In the genomic region with DNA sequence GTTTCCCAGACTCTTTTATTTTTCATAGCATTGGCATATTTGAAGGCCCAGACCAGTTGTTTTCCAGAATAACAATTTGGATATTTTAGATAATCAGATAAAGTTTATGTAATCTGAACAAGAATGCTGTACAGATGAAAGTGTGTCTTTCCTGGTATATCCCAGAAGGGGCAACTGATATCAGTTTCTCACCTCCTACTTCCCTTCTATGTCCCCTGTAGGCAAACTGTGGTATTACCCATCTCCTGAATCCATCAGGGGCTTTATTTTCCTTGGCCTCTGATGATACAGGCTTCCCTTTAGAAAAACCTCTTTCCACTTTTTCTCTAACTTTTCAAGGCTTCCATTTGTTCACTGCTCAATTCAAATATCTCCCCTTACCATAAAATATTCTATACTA, we compare ENCODE assay signal across 15 cellular contexts.
A peak's percentile ranks its signal among the peaks of the same experiment; 100 is the strongest.
DNase-seq lines count a peak whose midpoint lies in the region; ATAC-seq, FAIRE-seq and TF ChIP-seq lines count a peak whose summit lies in the region.
"Had no signal": no experiment of that assay in that cellular context is flagged by ENCODE, and none has a peak within 500 bp of the region (broad histone marks: within the 10 kb centered on the region; RNA-seq: fewer than 3 reads in every experiment).

No MANE protein-coding gene starts in this region.

- ATAC-seq in K562 (no peak), GM18867 (IDR thresholded peaks at IDR 0.05; ENCODE audit: unreplicated experiment) (no peak), GM18861 (IDR thresholded peaks at IDR 0.05; ENCODE audit: unreplicated experiment) (no peak)
- ATAC-seq: heart left ventricle; stimulated activated effector memory CD8-positive, alpha-beta T cell treated with anti-CD3 and anti-CD28 coated beads, Interleukin-12 subunit alpha, Interleukin-12 subunit beta, amount 100 ng/mL, for 72 hours had no signal

- DNase-seq in AG09309 (ENCODE audit: low read depth) (no peak), HEK293T (ENCODE audit: extremely low spot score) (peak; percentile 47), K562 (ENCODE audit: extremely low read depth in 1 of 4, low spot score in 3 of 4) (peak in 3 of 4 experiments; percentile 17 to 23 (median 22)), mesendoderm (peak; percentile 60), NCI-H2107 treated with DMSO at 0.1 percent for 48 hours (lab: John Stamatoyannopoulos, UW; ENCODE audit: unreplicated experiment) (no peak), UCSD-AML1 (lab: John Stamatoyannopoulos, UW; ENCODE audit: unreplicated experiment) (no peak)
- DNase-seq: adrenal gland; heart left ventricle; NCI-H187; ovary; stimulated activated CD4-positive, alpha-beta T cell treated with anti-CD3 and anti-CD28 coated beads, Interleukin-2, amount 100 ng/mL, for 24 hours had no signal

- H2BK120ac ChIP-seq in mesendoderm (ENCODE audit: low read depth, low read length), result no peak overlapping the region

- H3K79me1 ChIP-seq in mesendoderm (ENCODE audit: low read length), result no peaks in the 10 kb centered on the region

- no peak overlapping the region for H3K23ac ChIP-seq in mesendoderm (ENCODE audit: low read length)

- no peak overlapping the region for H3K4me2 ChIP-seq in K562 (ENCODE audit: insufficient read depth, low read length)
- no peak overlapping the region for H3K4me2 ChIP-seq in mesendoderm (ENCODE audit: low read length)

- no peak overlapping the region for H3K4me3 ChIP-seq in AG09309 (ENCODE audit: control insufficient read depth, low read depth, low read length)
- no peak overlapping the region for H3K4me3 ChIP-seq in K562
- H3K4me3 ChIP-seq in mesendoderm (ENCODE audit: low read length), result no peak overlapping the region
- H3K4me3 ChIP-seq: adrenal gland, heart left ventricle, ovary had no signal

- in situ Hi-C loops in K562 (cut with MboI), result no loop called here

- no TSS peak for BruUV-seq in K562 (replicated peaks; lab: Mats Ljungman, UMichigan)

- H3K18ac ChIP-seq in mesendoderm (ENCODE audit: low read length), result no peak overlapping the region

- peak; percentile 20 for TF ChIP-seq CTCF in AG09309 (IDR thresholded peaks at IDR 0.05; ENCODE audit: control insufficient read depth, insufficient read depth, low read depth, low read length, missing control alignments)
- no peak for TF ChIP-seq CTCF in K562 (IDR thresholded peaks at IDR 0.05 in 2 of 3, conservative IDR thresholded peaks at IDR 0.05 in 1 of 3; ENCODE audit: insufficient read depth in 2 of 3, low read depth in 1 of 3, low read length in 3 of 3)

- TF ChIP-seq RAD21 in K562 (CRISPR knock-in tag; conservative IDR thresholded peaks at IDR 0.05 in 1 of 2, IDR thresholded peaks at IDR 0.05 in 1 of 2), result no peak

- intact Hi-C loops in K562 (cut with micrococcal nuclease), result no loop called here

- H4K20me1 ChIP-seq in K562 (replicated peaks; ENCODE audit: control insufficient read depth, insufficient read depth, low read length), result no peaks in the 10 kb centered on the region

- no peaks in the 10 kb centered on the region for H3K4me1 ChIP-seq in K562 (replicated peaks in 1 of 2; ENCODE audit: control insufficient read depth in 2 of 2, insufficient read depth in 2 of 2, low read length in 2 of 2)
- no peaks in the 10 kb centered on the region for H3K4me1 ChIP-seq in mesendoderm (ENCODE audit: control insufficient read depth, low read depth, low read length)

- no peak overlapping the region for H2AK5ac ChIP-seq in mesendoderm (ENCODE audit: low read length)

- no peak overlapping the region for H2BK5ac ChIP-seq in mesendoderm (ENCODE audit: low read length)

- CTCF ChIA-PET in HEK293T (lab: Yijun Ruan, JAX), result no interaction called here
- CTCF ChIA-PET in K562 (lab: Yijun Ruan, JAX; ENCODE audit: low intra/inter-chr PET ratio), result no interaction called here

- no peaks in the 10 kb centered on the region for H3K27me3 ChIP-seq in K562 (ENCODE audit: control insufficient read depth in 2 of 2, insufficient read depth in 2 of 2, low read length in 2 of 2)
- H3K27me3 ChIP-seq in mesendoderm (ENCODE audit: insufficient read depth, low read length, poor library complexity), result no peaks in the 10 kb centered on the region
- H3K27me3 ChIP-seq: adrenal gland, heart left ventricle, ovary had no signal

- no peak overlapping the region for H2AFZ ChIP-seq in K562 (ENCODE audit: low read depth, low read length)

- H3K56ac ChIP-seq in mesendoderm (ENCODE audit: low read length), result no peak overlapping the region

- no peak overlapping the region for H2BK15ac ChIP-seq in mesendoderm (replicated peaks; ENCODE audit: low read depth)

- H3K27ac ChIP-seq in K562 (ENCODE audit: extremely low read depth, low read depth, low read length) (no peak overlapping the region), mesendoderm (ENCODE audit: low read depth, low read length) (no peak overlapping the region)
- H3K27ac ChIP-seq: C4-2B, ovary had no signal

- TF ChIP-seq EP300 in K562 (IDR thresholded peaks at IDR 0.05; ENCODE audit: low read length), result no peak

- no peak overlapping the region for H3K9ac ChIP-seq in K562 (ENCODE audit: insufficient read depth in 1 of 2, low read depth in 2 of 2, low read length in 2 of 2)
- no peak overlapping the region for H3K9ac ChIP-seq in mesendoderm (ENCODE audit: low read length)

- POLR2A ChIA-PET in HEK293T (lab: Yijun Ruan, JAX) (no interaction called here), K562 (lab: Yijun Ruan, JAX) (no interaction called here)

- no peaks in the 10 kb centered on the region for H3K79me2 ChIP-seq in K562 (ENCODE audit: control insufficient read depth, insufficient read depth, low read length)
- H3K79me2 ChIP-seq in mesendoderm (ENCODE audit: control insufficient read depth, insufficient read depth, low read length), result no peaks in the 10 kb centered on the region

- H3K9me1 ChIP-seq in K562 (ENCODE audit: control insufficient read depth, insufficient read depth, low read length), result no peaks in the 10 kb centered on the region

- no peaks in the 10 kb centered on the region for H3K36me3 ChIP-seq in K562 (ENCODE audit: control insufficient read depth, insufficient read depth, low read length)
- H3K36me3 ChIP-seq in mesendoderm (ENCODE audit: control insufficient read depth, insufficient read depth, low read length), result no peaks in the 10 kb centered on the region
- H3K36me3 ChIP-seq: adrenal gland, heart left ventricle, ovary had no signal

- FAIRE-seq in K562 (lab: Jason Lieb, UNC), result no peak

- H3K9me3 ChIP-seq in K562 (replicated peaks; ENCODE audit: control insufficient read depth, insufficient read depth, low read depth, low read length), result no peaks in the 10 kb centered on the region
- H3K9me3 ChIP-seq: adrenal gland, ovary had no signal

- no peak overlapping the region for H4K8ac ChIP-seq in mesendoderm (ENCODE audit: low read depth, low read length)

- no peak for TF ChIP-seq POLR2A in K562 (conservative IDR thresholded peaks at IDR 0.05)

- no peak overlapping the region for H3K4ac ChIP-seq in mesendoderm (ENCODE audit: low read depth, low read length)

- no peak overlapping the region for H4K5ac ChIP-seq in mesendoderm (ENCODE audit: low read length)

TF ChIP-seq in HEK293T, 16 proteins besides CTCF, POLR2A, EP300 and RAD21:
- TF ChIP-seq NFRKB (IDR thresholded peaks at IDR 0.05), result no peak
- TF ChIP-seq ELF4 (IDR thresholded peaks at IDR 0.05), result no peak
- no peak for TF ChIP-seq LEF1 (IDR thresholded peaks at IDR 0.05; ENCODE audit: borderline replicate concordance)
- no peak for TF ChIP-seq ZNF384 (IDR thresholded peaks at IDR 0.05)
- TF ChIP-seq FOXA1 (IDR thresholded peaks at IDR 0.05), result no peak
- TF ChIP-seq BHLHE40 (IDR thresholded peaks at IDR 0.05; ENCODE audit: borderline replicate concordance), result no peak
- no peak for TF ChIP-seq SUZ12 (IDR thresholded peaks at IDR 0.05)
TF ChIP-seq in HEK293T: peak in this region for 0.

TF ChIP-seq in K562, 482 proteins besides CTCF, POLR2A, EP300 and RAD21 (continues in another document):
- TF ChIP-seq ZNF165 (CRISPR knock-in tag; IDR thresholded peaks at IDR 0.05; ENCODE audit: borderline replicate concordance) (no peak), ZBTB7A (IDR thresholded peaks at IDR 0.05; ENCODE audit: borderline replicate concordance, control insufficient read depth, low read depth, low read length) (no peak), HNRNPLL (IDR thresholded peaks at IDR 0.05; ENCODE audit: low read depth, low read length, poor library complexity, severe bottlenecking) (no peak), POLR3A (IDR thresholded peaks at IDR 0.05; ENCODE audit: borderline replicate concordance, extremely low read depth, insufficient read depth, insufficient read length) (no peak)
- TF ChIP-seq, protein P1, sequence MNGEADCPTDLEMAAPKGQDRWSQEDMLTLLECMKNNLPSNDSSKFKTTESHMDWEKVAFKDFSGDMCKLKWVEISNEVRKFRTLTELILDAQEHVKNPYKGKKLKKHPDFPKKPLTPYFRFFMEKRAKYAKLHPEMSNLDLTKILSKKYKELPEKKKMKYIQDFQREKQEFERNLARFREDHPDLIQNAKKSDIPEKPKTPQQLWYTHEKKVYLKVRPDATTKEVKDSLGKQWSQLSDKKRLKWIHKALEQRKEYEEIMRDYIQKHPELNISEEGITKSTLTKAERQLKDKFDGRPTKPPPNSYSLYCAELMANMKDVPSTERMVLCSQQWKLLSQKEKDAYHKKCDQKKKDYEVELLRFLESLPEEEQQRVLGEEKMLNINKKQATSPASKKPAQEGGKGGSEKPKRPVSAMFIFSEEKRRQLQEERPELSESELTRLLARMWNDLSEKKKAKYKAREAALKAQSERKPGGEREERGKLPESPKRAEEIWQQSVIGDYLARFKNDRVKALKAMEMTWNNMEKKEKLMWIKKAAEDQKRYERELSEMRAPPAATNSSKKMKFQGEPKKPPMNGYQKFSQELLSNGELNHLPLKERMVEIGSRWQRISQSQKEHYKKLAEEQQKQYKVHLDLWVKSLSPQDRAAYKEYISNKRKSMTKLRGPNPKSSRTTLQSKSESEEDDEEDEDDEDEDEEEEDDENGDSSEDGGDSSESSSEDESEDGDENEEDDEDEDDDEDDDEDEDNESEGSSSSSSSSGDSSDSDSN (IDR thresholded peaks at IDR 0.05; ENCODE audit: borderline replicate concordance in 1 of 2, low read depth in 2 of 2, low read length in 2 of 2), result no peak

Comparison
In these comparisons a context has a peak if more than half of its experiments do, and no peak if none do; other contexts are left out.
1. DNase-seq: peak in HEK293T (single experiment), K562 (3 of 4) and mesendoderm (single experiment); none in AG09309 (single experiment), NCI-H2107 treated with DMSO at 0.1 percent for 48 hours (single experiment) and UCSD-AML1 (single experiment).